Comparison of ENCODE assay signal across 32 cellular contexts in the genomic region with DNA sequence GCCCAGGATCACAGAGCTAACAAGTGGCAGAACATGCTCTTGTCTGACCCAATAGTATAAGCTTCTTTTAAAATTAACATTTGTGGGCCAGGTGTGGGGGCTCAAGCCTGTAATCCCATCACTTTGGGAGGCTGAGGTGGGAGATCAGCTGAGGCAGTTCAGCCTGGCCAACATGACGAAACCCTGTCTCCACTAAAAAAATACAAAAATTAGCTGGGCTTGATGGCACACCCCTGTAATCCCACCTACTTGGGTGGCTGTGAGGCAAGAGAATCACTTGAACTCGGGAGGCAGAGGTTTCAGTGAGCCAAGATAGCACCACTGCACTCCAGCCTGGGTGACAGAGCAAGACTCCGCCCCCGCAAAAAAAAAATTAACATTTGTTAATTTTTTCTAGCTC. TPM values are rescaled to one million over a fixed set of nuclear protein-coding genes. Genes with fewer than 3 reads are reported as not detected.
"Had no signal": no experiment of that assay in that cellular context is flagged by ENCODE, and none has a peak within 500 bp of the region (broad histone marks: within the 10 kb centered on the region; RNA-seq: fewer than 3 reads in every experiment).

No MANE protein-coding gene starts in this region.

- H3K4me3 ChIP-seq: esophagus muscularis mucosa, gastrocnemius medialis had no signal

- H3K27me3 ChIP-seq: brain microvascular endothelial cell, esophagus muscularis mucosa, gastrocnemius medialis had no signal

- DNase-seq: activated CD4-positive, alpha-beta memory T cell treated with anti-CD3 and anti-CD28 coated beads for 36 hours; activated CD4-positive, alpha-beta T cell treated with anti-CD3 and anti-CD28 coated beads for 36 hours; activated CD4-positive, alpha-beta T cell treated with anti-CD3 and anti-CD28 coated beads, Interleukin-2, amount 10 ng/mL, durations not matched to agents 24 days and 14 days; activated CD4-positive, CD25-positive, alpha-beta regulatory T cell; activated CD4-positive, CD25-positive, alpha-beta regulatory T cell treated with anti-CD3 and anti-CD28 coated beads, Interleukin-2, amount 50 U/mL, for 72 hours; activated CD8-positive, alpha-beta memory T cell treated with anti-CD3 and anti-CD28 coated beads, Interleukin-2, amount 10 ng/mL, durations not matched to agents 7 days and 5 days; activated CD8-positive, alpha-beta memory T cell treated with anti-CD3 and anti-CD28 coated beads, Interleukin-2, amount 50 U/mL, for 4 hours; activated CD8-positive, alpha-beta T cell treated with anti-CD3 and anti-CD28 coated beads, Interleukin-2, amount 10 ng/mL, durations not matched to agents 7 days and 5 days; activated effector memory CD4-positive, alpha-beta T cell treated with anti-CD3 and anti-CD28 coated beads, Interleukin-2, amount 50 U/mL, for 16 hours; activated naive CD4-positive, alpha-beta T cell treated with anti-CD3 and anti-CD28 coated beads, Interleukin-2, amount 10 ng/mL, durations not matched to agents 7 days and 5 days; activated naive CD8-positive, alpha-beta T cell treated with anti-CD3 and anti-CD28 coated beads, Interleukin-2, amount 10 ng/mL, durations not matched to agents 7 days and 5 days; activated T-cell treated with anti-CD3 and anti-CD28 coated beads, Interleukin-2, amount 50 U/mL, for 1 hour; activated T-cell treated with anti-CD3 and anti-CD28 coated beads, Interleukin-2, amount 50 U/mL, for 48 hours; amniotic stem cell; brain microvascular endothelial cell; cortex of kidney; effector CD4-positive, alpha-beta T cell; effector memory CD8-positive, alpha-beta T cell; erythroblast; foreskin keratinocyte; gastrocnemius medialis; T-helper 2 cell had no signal

- ATAC-seq: activated CD4-positive, alpha-beta T cell treated with anti-CD3 and anti-CD28 coated beads for 36 hours; activated CD8-positive, alpha-beta memory T cell treated with anti-CD3 and anti-CD28 coated beads, Interleukin-2, amount 10 ng/mL, durations not matched to agents 7 days and 5 days; activated CD8-positive, alpha-beta T cell treated with anti-CD3 and anti-CD28 coated beads, Interleukin-2, amount 10 ng/mL, durations not matched to agents 7 days and 5 days; activated naive CD4-positive, alpha-beta T cell treated with anti-CD3 and anti-CD28 coated beads, Interleukin-2, amount 50 U/mL, for 72 hours; effector memory CD8-positive, alpha-beta T cell; foreskin keratinocyte; gastrocnemius medialis had no signal

- H3K9me3 Mint-ChIP-seq: activated naive CD4-positive, alpha-beta T cell treated with anti-CD3 and anti-CD28 coated beads, Interleukin-2, amount 50 U/mL, for 72 hours; central memory CD8-positive, alpha-beta T cell; effector memory CD8-positive, alpha-beta T cell had no signal

- H3K27me3 Mint-ChIP-seq: activated naive CD8-positive, alpha-beta T cell treated with anti-CD3 and anti-CD28 coated beads, Interleukin-2, amount 10 ng/mL, durations not matched to agents 7 days and 5 days; central memory CD8-positive, alpha-beta T cell; effector memory CD8-positive, alpha-beta T cell had no signal

- FAIRE-seq: astrocyte, bronchial epithelial cell, colon had no signal

- H3K9me3 ChIP-seq: esophagus muscularis mucosa, gastrocnemius medialis had no signal

- H3K27ac Mint-ChIP-seq: activated CD4-positive, alpha-beta memory T cell treated with anti-CD3 and anti-CD28 coated beads for 36 hours; activated CD4-positive, alpha-beta T cell treated with anti-CD3 and anti-CD28 coated beads for 36 hours; activated CD8-positive, alpha-beta memory T cell treated with anti-CD3 and anti-CD28 coated beads, Interleukin-2, amount 10 ng/mL, durations not matched to agents 7 days and 5 days; activated CD8-positive, alpha-beta T cell treated with anti-CD3 and anti-CD28 coated beads, Interleukin-2, amount 10 ng/mL, durations not matched to agents 7 days and 5 days; activated naive CD4-positive, alpha-beta T cell treated with anti-CD3 and anti-CD28 coated beads, Interleukin-2, amount 10 ng/mL, durations not matched to agents 7 days and 5 days; activated naive CD4-positive, alpha-beta T cell treated with anti-CD3 and anti-CD28 coated beads, Interleukin-2, amount 50 U/mL, for 72 hours; activated naive CD8-positive, alpha-beta T cell treated with anti-CD3 and anti-CD28 coated beads, Interleukin-2, amount 10 ng/mL, durations not matched to agents 7 days and 5 days; activated T-helper 1 cell treated with anti-CD3 and anti-CD28 coated beads, Interleukin-12 subunit alpha, Interleukin-12 subunit beta, Interleukin-2, Interleukin-4 antibody, amounts not matched to agents 30 ng/mL and 10 ng/mL and 1 ng/mL, durations not matched to agents 14 hours and 24 hours and 36 hours; activated T-helper 2 cell treated with anti-CD3 and anti-CD28 coated beads, Interferon-gamma antibody, Interleukin-2, Interleukin-4, amounts not matched to agents 10 μg/mL and 5 μg/mL and 100 μg/mL, durations not matched to agents 14 hours and 24 hours and 36 hours; effector memory CD8-positive, alpha-beta T cell had no signal

- H3K36me3 ChIP-seq: brain microvascular endothelial cell, esophagus muscularis mucosa, gastrocnemius medialis had no signal

- H3K4me1 ChIP-seq: esophagus muscularis mucosa, gastrocnemius medialis had no signal

- H3K4me3 Mint-ChIP-seq: activated CD4-positive, alpha-beta memory T cell treated with anti-CD3 and anti-CD28 coated beads for 36 hours; activated CD4-positive, alpha-beta T cell treated with anti-CD3 and anti-CD28 coated beads for 36 hours; activated CD4-positive, alpha-beta T cell treated with anti-CD3 and anti-CD28 coated beads, Interleukin-2, amount 10 ng/mL, durations not matched to agents 24 days and 14 days; activated CD8-positive, alpha-beta memory T cell treated with anti-CD3 and anti-CD28 coated beads, Interleukin-2, amount 10 ng/mL, durations not matched to agents 7 days and 5 days; activated CD8-positive, alpha-beta T cell treated with anti-CD3 and anti-CD28 coated beads, Interleukin-2, amount 10 ng/mL, durations not matched to agents 7 days and 5 days; activated naive CD4-positive, alpha-beta T cell treated with anti-CD3 and anti-CD28 coated beads, Interleukin-2, amount 10 ng/mL, durations not matched to agents 7 days and 5 days; activated naive CD8-positive, alpha-beta T cell treated with anti-CD3 and anti-CD28 coated beads, Interleukin-2, amount 10 ng/mL, durations not matched to agents 7 days and 5 days; activated T-helper 1 cell treated with anti-CD3 and anti-CD28 coated beads, Interleukin-12 subunit alpha, Interleukin-12 subunit beta, Interleukin-2, Interleukin-4 antibody, amounts not matched to agents 30 ng/mL and 10 ng/mL and 1 ng/mL, durations not matched to agents 14 hours and 24 hours and 36 hours; central memory CD8-positive, alpha-beta T cell; effector memory CD8-positive, alpha-beta T cell had no signal

- H3K27ac ChIP-seq: brain microvascular endothelial cell, esophagus muscularis mucosa, foreskin keratinocyte, gastrocnemius medialis had no signal

RNA-seq across cellular contexts. Expression of a gene that starts 33.0 kb away (rescaled TPM):
- total RNA-seq: activated CD8-positive, alpha-beta T cell treated with anti-CD3 and anti-CD28 coated beads, Interleukin-2, amount 10 ng/mL, durations not matched to agents 7 days and 5 days; activated naive CD8-positive, alpha-beta T cell treated with anti-CD3 and anti-CD28 coated beads, Interleukin-2, amount 10 ng/mL, durations not matched to agents 7 days and 5 days; astrocyte; bronchial epithelial cell; cardiac septum; dermis blood vessel endothelial cell; esophagus muscularis mucosa; foreskin keratinocyte; gastrocnemius medialis had no signal
- polyA plus RNA-seq: foreskin keratinocyte had no signal
